Comparison of ENCODE assay signal across 35 cellular contexts in genomic region chr12:98783420-98783819, GRCh38.
"Had no signal": no experiment of that assay in that cellular context is flagged by ENCODE, and none has a peak within 500 bp of the region (broad histone marks: within the 10 kb centered on the region; RNA-seq: fewer than 3 reads in every experiment).

No MANE protein-coding gene starts in this region.

- H3K9me3 Mint-ChIP-seq: activated B cell treated with CpG ODN at 0.5 μM for 24 hours; activated CD4-positive, alpha-beta memory T cell treated with anti-CD3 and anti-CD28 coated beads for 36 hours; activated CD4-positive, alpha-beta T cell treated with anti-CD3 and anti-CD28 coated beads, Interleukin-2, amount 10 ng/mL, durations not matched to agents 24 days and 14 days; activated CD8-positive, alpha-beta T cell treated with anti-CD3 and anti-CD28 coated beads for 36 hours; activated naive CD4-positive, alpha-beta T cell treated with anti-CD3 and anti-CD28 coated beads, Interleukin-2, amount 10 ng/mL, durations not matched to agents 7 days and 5 days; activated naive CD4-positive, alpha-beta T cell treated with anti-CD3 and anti-CD28 coated beads, Interleukin-2, amount 50 U/mL, for 24 hours; activated naive CD8-positive, alpha-beta T cell treated with anti-CD3 and anti-CD28 coated beads, Interleukin-2, amount 10 ng/mL, durations not matched to agents 7 days and 5 days; activated naive CD8-positive, alpha-beta T cell treated with anti-CD3 and anti-CD28 coated beads, Interleukin-2, amount 50 U/mL, for 24 hours; activated T-cell treated with anti-CD3 and anti-CD28 coated beads, Interleukin-2, amount 50 U/mL, for 4 hours; activated T-cell treated with anti-CD3 and anti-CD28 coated beads, Interleukin-2, amount 50 U/mL, for 72 hours; activated T-helper 1 cell treated with anti-CD3 and anti-CD28 coated beads, Interleukin-12 subunit alpha, Interleukin-12 subunit beta, Interleukin-2, Interleukin-4 antibody, amounts not matched to agents 30 ng/mL and 10 ng/mL and 1 ng/mL, durations not matched to agents 14 hours and 24 hours and 36 hours; activated T-helper 17 cell treated with anti-CD3 and anti-CD28 coated beads, Interleukin-2, amount 50 U/mL, for 72 hours; T-helper 1 cell treated with Interleukin-12 subunit alpha and Interleukin-12 subunit beta and Interleukin-4 antibody, amounts not matched to agents 30 μg/mL and 1 μg/mL, for 36 hours; T-helper 2 cell treated with Interferon-gamma antibody and Interleukin-4, amounts not matched to agents 5 μg/mL and 100 μg/mL, for 36 hours had no signal

- H3K27ac Mint-ChIP-seq: activated B cell treated with CpG ODN at 0.5 μM for 24 hours; activated CD4-positive, alpha-beta memory T cell treated with anti-CD3 and anti-CD28 coated beads for 36 hours; activated CD4-positive, alpha-beta T cell treated with anti-CD3 and anti-CD28 coated beads, Interleukin-2, amount 10 ng/mL, durations not matched to agents 24 days and 14 days; activated CD8-positive, alpha-beta T cell treated with anti-CD3 and anti-CD28 coated beads for 36 hours; activated naive CD4-positive, alpha-beta T cell treated with anti-CD3 and anti-CD28 coated beads, Interleukin-2, amount 10 ng/mL, durations not matched to agents 7 days and 5 days; activated naive CD4-positive, alpha-beta T cell treated with anti-CD3 and anti-CD28 coated beads, Interleukin-2, amount 50 U/mL, for 24 hours; activated naive CD8-positive, alpha-beta T cell; activated naive CD8-positive, alpha-beta T cell treated with anti-CD3 and anti-CD28 coated beads, Interleukin-2, amount 10 ng/mL, durations not matched to agents 7 days and 5 days; activated naive CD8-positive, alpha-beta T cell treated with anti-CD3 and anti-CD28 coated beads, Interleukin-2, amount 50 U/mL, for 24 hours; activated T-cell treated with anti-CD3 and anti-CD28 coated beads, Interleukin-2, amount 50 U/mL, for 72 hours; activated T-helper 1 cell treated with anti-CD3 and anti-CD28 coated beads, Interleukin-12 subunit alpha, Interleukin-12 subunit beta, Interleukin-2, Interleukin-4 antibody, amounts not matched to agents 30 ng/mL and 10 ng/mL and 1 ng/mL, durations not matched to agents 14 hours and 24 hours and 36 hours; activated T-helper 17 cell treated with anti-CD3 and anti-CD28 coated beads, Interleukin-2, amount 50 U/mL, for 72 hours; T-helper 1 cell treated with Interleukin-12 subunit alpha and Interleukin-12 subunit beta and Interleukin-4 antibody, amounts not matched to agents 30 μg/mL and 1 μg/mL, for 36 hours; T-helper 2 cell treated with Interferon-gamma antibody and Interleukin-4, amounts not matched to agents 5 μg/mL and 100 μg/mL, for 36 hours had no signal

- H3K4me3 Mint-ChIP-seq: activated B cell treated with CpG ODN at 0.5 μM for 24 hours; activated CD4-positive, alpha-beta memory T cell treated with anti-CD3 and anti-CD28 coated beads for 36 hours; activated CD4-positive, alpha-beta T cell treated with anti-CD3 and anti-CD28 coated beads, Interleukin-2, amount 10 ng/mL, durations not matched to agents 24 days and 14 days; activated CD8-positive, alpha-beta T cell treated with anti-CD3 and anti-CD28 coated beads for 36 hours; activated naive CD4-positive, alpha-beta T cell treated with anti-CD3 and anti-CD28 coated beads, Interleukin-2, amount 10 ng/mL, durations not matched to agents 7 days and 5 days; activated naive CD4-positive, alpha-beta T cell treated with anti-CD3 and anti-CD28 coated beads, Interleukin-2, amount 50 U/mL, for 24 hours; activated naive CD8-positive, alpha-beta T cell; activated naive CD8-positive, alpha-beta T cell treated with anti-CD3 and anti-CD28 coated beads, Interleukin-2, amount 10 ng/mL, durations not matched to agents 7 days and 5 days; activated naive CD8-positive, alpha-beta T cell treated with anti-CD3 and anti-CD28 coated beads, Interleukin-2, amount 50 U/mL, for 24 hours; activated T-cell treated with anti-CD3 and anti-CD28 coated beads, Interleukin-2, amount 50 U/mL, for 4 hours; activated T-cell treated with anti-CD3 and anti-CD28 coated beads, Interleukin-2, amount 50 U/mL, for 72 hours; activated T-helper 1 cell treated with anti-CD3 and anti-CD28 coated beads, Interleukin-12 subunit alpha, Interleukin-12 subunit beta, Interleukin-2, Interleukin-4 antibody, amounts not matched to agents 30 ng/mL and 10 ng/mL and 1 ng/mL, durations not matched to agents 14 hours and 24 hours and 36 hours; activated T-helper 17 cell treated with anti-CD3 and anti-CD28 coated beads, Interleukin-2, amount 50 U/mL, for 72 hours; T-helper 1 cell treated with Interleukin-12 subunit alpha and Interleukin-12 subunit beta and Interleukin-4 antibody, amounts not matched to agents 30 μg/mL and 1 μg/mL, for 36 hours; T-helper 2 cell treated with Interferon-gamma antibody and Interleukin-4, amounts not matched to agents 5 μg/mL and 100 μg/mL, for 36 hours had no signal

- H3K4me3 ChIP-seq: body of pancreas had no signal

- H3K4me1 Mint-ChIP-seq: activated B cell treated with CpG ODN at 0.5 μM for 24 hours; activated CD4-positive, alpha-beta T cell treated with anti-CD3 and anti-CD28 coated beads, Interleukin-2, amount 10 ng/mL, durations not matched to agents 24 days and 14 days; activated naive CD4-positive, alpha-beta T cell treated with anti-CD3 and anti-CD28 coated beads, Interleukin-2, amount 10 ng/mL, durations not matched to agents 7 days and 5 days; activated naive CD4-positive, alpha-beta T cell treated with anti-CD3 and anti-CD28 coated beads, Interleukin-2, amount 50 U/mL, for 24 hours; activated naive CD8-positive, alpha-beta T cell treated with anti-CD3 and anti-CD28 coated beads, Interleukin-2, amount 10 ng/mL, durations not matched to agents 7 days and 5 days; activated naive CD8-positive, alpha-beta T cell treated with anti-CD3 and anti-CD28 coated beads, Interleukin-2, amount 50 U/mL, for 24 hours; activated T-helper 17 cell treated with anti-CD3 and anti-CD28 coated beads, Interleukin-2, amount 50 U/mL, for 72 hours had no signal

- FAIRE-seq: astrocyte, TTC549 had no signal

- H3K27me3 Mint-ChIP-seq: activated naive CD4-positive, alpha-beta T cell treated with anti-CD3 and anti-CD28 coated beads, Interleukin-2, amount 50 U/mL, for 24 hours had no signal

- DNase-seq: activated B cell treated with CpG ODN at 0.5 μM for 24 hours; activated CD4-positive, alpha-beta memory T cell treated with anti-CD3 and anti-CD28 coated beads for 36 hours; activated CD4-positive, alpha-beta T cell treated with anti-CD3 and anti-CD28 coated beads for 4 hours; activated CD4-positive, alpha-beta T cell treated with anti-CD3 and anti-CD28 coated beads, Interleukin-2, amount 10 ng/mL, durations not matched to agents 24 days and 14 days; activated CD4-positive, alpha-beta T cell treated with anti-CD3 and anti-CD28 coated beads, Interleukin-2, amount 50 U/mL, for 1 hour; activated CD4-positive, alpha-beta T cell treated with anti-CD3 and anti-CD28 coated beads, Interleukin-2, amount 50 U/mL, for 4 hours; activated CD4-positive, CD25-positive, alpha-beta regulatory T cell treated with anti-CD3 and anti-CD28 coated beads, Interleukin-2, amount 50 U/mL, for 72 hours; activated CD8-positive, alpha-beta memory T cell treated with anti-CD3 and anti-CD28 coated beads, Interleukin-2, amount 50 U/mL, for 4 hours; activated CD8-positive, alpha-beta T cell treated with anti-CD3 and anti-CD28 coated beads for 36 hours; activated gamma-delta T cell; activated naive CD4-positive, alpha-beta T cell treated with anti-CD3 and anti-CD28 coated beads, Interleukin-2, amount 10 ng/mL, durations not matched to agents 7 days and 5 days; activated naive CD4-positive, alpha-beta T cell treated with Interleukin-2 at 50 U/mL for 16 hours; activated naive CD8-positive, alpha-beta T cell treated with anti-CD3 and anti-CD28 coated beads, Interleukin-2, amount 10 ng/mL, durations not matched to agents 7 days and 5 days; activated naive CD8-positive, alpha-beta T cell treated with anti-CD3 and anti-CD28 coated beads, Interleukin-2, amount 50 U/mL, for 24 hours; activated T-cell treated with anti-CD3 and anti-CD28 coated beads for 4 hours; activated T-cell treated with anti-CD3 and anti-CD28 coated beads, Interleukin-2, amount 50 U/mL, for 1 hour; activated T-cell treated with anti-CD3 and anti-CD28 coated beads, Interleukin-2, amount 50 U/mL, for 4 hours; activated T-cell treated with anti-CD3 and anti-CD28 coated beads, Interleukin-2, amount 50 U/mL, for 72 hours; amniotic stem cell; aorta; body of pancreas; central memory CD4-positive, alpha-beta T cell; SW 1271; T-helper 1 cell; T-helper 2 cell; T-helper 9 cell had no signal

- H3K27ac ChIP-seq: body of pancreas, VCaP had no signal

- H3K9me3 ChIP-seq: body of pancreas had no signal

- ATAC-seq: activated CD8-positive, alpha-beta T cell treated with anti-CD3 and anti-CD28 coated beads for 36 hours; activated naive CD8-positive, alpha-beta T cell treated with anti-CD3 and anti-CD28 coated beads, Interleukin-2, amount 50 U/mL, for 24 hours; activated T-cell treated with anti-CD3 and anti-CD28 coated beads, Interleukin-2, amount 50 U/mL, for 4 hours; activated T-cell treated with anti-CD3 and anti-CD28 coated beads, Interleukin-2, amount 50 U/mL, for 72 hours; activated T-helper 17 cell treated with anti-CD3 and anti-CD28 coated beads, Interleukin-2, amount 50 U/mL, for 72 hours; body of pancreas had no signal

- H3K36me3 Mint-ChIP-seq: activated CD4-positive, alpha-beta memory T cell treated with anti-CD3 and anti-CD28 coated beads for 36 hours; activated naive CD4-positive, alpha-beta T cell treated with anti-CD3 and anti-CD28 coated beads, Interleukin-2, amount 10 ng/mL, durations not matched to agents 7 days and 5 days; activated naive CD4-positive, alpha-beta T cell treated with anti-CD3 and anti-CD28 coated beads, Interleukin-2, amount 50 U/mL, for 24 hours; activated naive CD8-positive, alpha-beta T cell; activated naive CD8-positive, alpha-beta T cell treated with anti-CD3 and anti-CD28 coated beads, Interleukin-2, amount 10 ng/mL, durations not matched to agents 7 days and 5 days had no signal

- H3K4me1 ChIP-seq: body of pancreas had no signal

- H3K27me3 ChIP-seq: body of pancreas had no signal
